19 cellular contexts compared by ENCODE assay signal in the genomic region with DNA sequence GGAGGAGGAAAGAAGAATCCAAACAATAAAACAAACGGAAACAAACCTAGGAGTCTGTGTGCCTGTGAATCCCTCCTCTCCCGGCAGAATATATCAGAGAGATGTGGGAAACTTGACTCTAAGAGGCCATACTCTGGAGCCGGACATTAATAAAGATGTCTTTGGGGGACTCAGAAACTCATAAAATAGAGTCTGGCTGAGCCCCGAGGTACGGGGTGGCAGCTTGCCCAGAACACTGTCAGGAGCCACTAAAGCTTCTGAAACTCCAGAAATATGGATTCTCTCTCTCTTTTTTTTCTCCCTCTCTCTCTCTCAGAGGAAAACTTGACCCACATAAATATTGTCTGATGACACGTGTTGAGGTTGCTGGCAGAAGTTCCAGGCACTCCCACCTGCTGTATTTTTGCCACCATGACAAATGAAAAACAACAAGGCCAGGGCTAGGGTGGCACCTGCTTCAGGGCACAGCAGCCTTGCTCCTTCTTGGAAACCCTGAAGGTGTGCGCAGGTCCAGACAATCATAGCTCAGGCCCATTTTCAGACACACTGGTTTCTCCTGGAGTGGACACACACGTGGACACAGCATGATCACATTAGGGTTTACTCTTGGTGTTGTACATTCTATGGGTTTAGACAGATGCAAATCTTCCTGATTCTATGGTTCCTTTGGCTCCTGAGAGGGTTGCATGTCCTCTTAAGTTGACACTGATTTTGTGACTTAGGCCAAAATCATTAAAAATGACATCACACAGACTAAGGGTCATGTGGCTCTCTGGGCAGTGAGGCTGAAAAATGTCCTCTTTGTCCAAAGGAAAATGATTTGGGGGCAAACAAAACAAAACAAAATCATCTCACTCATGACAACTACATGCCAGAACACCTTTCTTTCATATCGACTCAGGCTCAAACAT.
DNase-seq lines count a peak whose midpoint lies in the region; ATAC-seq and TF ChIP-seq lines count a peak whose summit lies in the region.
"Had no signal": no experiment of that assay in that cellular context is flagged by ENCODE, and none has a peak within 500 bp of the region (broad histone marks: within the 10 kb centered on the region; RNA-seq: fewer than 3 reads in every experiment).

No MANE protein-coding gene starts in this region.

- no peak overlapping the region for H3K4me2 ChIP-seq in PC-9

- ATAC-seq in left ventricle myocardium superior (no peak), Right ventricle myocardium superior (ENCODE audit: poor library complexity) (no peak)
- ATAC-seq: Panc1 had no signal

- BruUV-seq in PC-9 (replicated peaks; lab: Mats Ljungman, UMichigan) = no TSS peak

- H2AFZ ChIP-seq in PC-9 = no peak overlapping the region

- H3K79me2 ChIP-seq in PC-9 (ENCODE audit: low read depth) = no peaks in the 10 kb centered on the region

- H3K9me3 ChIP-seq in SJCRH30 (replicated peaks) (no peaks in the 10 kb centered on the region), PC-9 (ENCODE audit: insufficient read depth, low read depth) (no peaks in the 10 kb centered on the region)

- no peaks in the 10 kb centered on the region for H3K27me3 Mint-ChIP-seq in mesothelial cell of epicardium (ENCODE audit: low read depth)
- H3K27me3 Mint-ChIP-seq: B cell had no signal

- no peak overlapping the region for H3K4me3 Mint-ChIP-seq in mesothelial cell of epicardium
- H3K4me3 Mint-ChIP-seq: B cell; CD8-positive, alpha-beta memory T cell had no signal

- peaks cover 6% of the 10 kb centered on the region; the same call in 1 of the 2 replicates for H3K4me1 ChIP-seq in SJCRH30
- no peaks in the 10 kb centered on the region for H3K4me1 ChIP-seq in PC-9 (replicated peaks; ENCODE audit: insufficient read depth)

- intact Hi-C loops in left ventricle myocardium superior (cut with micrococcal nuclease) (no loop called here), Right ventricle myocardium superior (cut with DNase I) (no loop called here), PC-9 (cut with micrococcal nuclease; ENCODE audit: unreplicated experiment) (no loop called here)

- no peaks in the 10 kb centered on the region for H4K20me1 ChIP-seq in PC-9 (ENCODE audit: insufficient read depth)

- H3K4me1 Mint-ChIP-seq in mesothelial cell of epicardium = peaks cover 20% of the 10 kb centered on the region
- H3K4me1 Mint-ChIP-seq: B cell; CD8-positive, alpha-beta memory T cell had no signal

- CTCF ChIA-PET in HEK293T (lab: Yijun Ruan, JAX) (no interaction called here), PC-9 (lab: Charles Lee) (no interaction called here)

- no peaks in the 10 kb centered on the region for H3K36me3 Mint-ChIP-seq in mesothelial cell of epicardium
- H3K36me3 Mint-ChIP-seq: CD8-positive, alpha-beta memory T cell had no signal

- H3K27me3 ChIP-seq in SJCRH30 (no peaks in the 10 kb centered on the region), PC-9 (ENCODE audit: insufficient read depth, low read depth) (no peaks in the 10 kb centered on the region)

- POLR2A ChIA-PET in HEK293T (lab: Yijun Ruan, JAX) (no interaction called here), PC-9 (lab: Charles Lee; ENCODE audit: unreplicated experiment) (no interaction called here)

- peaks cover 7% of the 10 kb centered on the region for H3K9me3 Mint-ChIP-seq in mesothelial cell of epicardium

- H3K36me3 ChIP-seq in SJCRH30 (no peaks in the 10 kb centered on the region), PC-9 (ENCODE audit: low read depth) (no peaks in the 10 kb centered on the region)

- peak overlapping the region; percentile 54 for H3K27ac Mint-ChIP-seq in mesothelial cell of epicardium
- H3K27ac Mint-ChIP-seq: B cell had no signal

- TF ChIP-seq CTCF in mesothelial cell of epicardium (IDR thresholded peaks at IDR 0.05; ENCODE audit: unreplicated experiment) = no peak
- TF ChIP-seq CTCF in PC-9 (conservative IDR thresholded peaks at IDR 0.05) = no peak

- H3K4me3 ChIP-seq in SJCRH30 (no peak overlapping the region), PC-9 (no peak overlapping the region)

- DNase-seq in left ventricle myocardium superior (peak; percentile 47), Right ventricle myocardium superior (no peak), SJCRH30 (peak; percentile 21 to 68), mesothelial cell of epicardium (ENCODE audit: low spot score in 2 of 2, unreplicated experiment in 2 of 2) (no peak), HEK293T (ENCODE audit: extremely low spot score) (no peak), UCSD-AML1 (lab: John Stamatoyannopoulos, UW; ENCODE audit: unreplicated experiment) (no peak), PC-9 (no peak)
- no peak for DNase-seq in stimulated activated CD4-positive, alpha-beta T cell treated with anti-CD3 and anti-CD28 coated beads, Interleukin-15, amount 100 ng/mL, for 24 hours
- DNase-seq: ACHN; CD8-positive, alpha-beta memory T cell; DMS 273 treated with DMSO at 0.1 percent for 48 hours; EL; IMR-90; Kasumi-1; NCI-H1694; NCI-H446; SHP77 had no signal

- no peaks in the 10 kb centered on the region for H3F3A ChIP-seq in PC-9 (ENCODE audit: insufficient read depth, low read depth)

- no peaks in the 10 kb centered on the region for H3K9me2 ChIP-seq in PC-9 (ENCODE audit: insufficient read depth)

- H3K27ac ChIP-seq in SJCRH30 = no peak overlapping the region; the same call in 1 of the 2 replicates
- no peak overlapping the region for H3K27ac ChIP-seq in PC-9

TF ChIP-seq in HEK293T, 16 proteins besides CTCF, POLR2A, EP300 and RAD21:
- TF ChIP-seq LEF1 (IDR thresholded peaks at IDR 0.05; ENCODE audit: borderline replicate concordance) (no peak), TARDBP (IDR thresholded peaks at IDR 0.05) (no peak), HDGF (IDR thresholded peaks at IDR 0.05; ENCODE audit: borderline replicate concordance) (no peak), L3MBTL2 (conservative IDR thresholded peaks at IDR 0.05) (no peak), CTBP1 (IDR thresholded peaks at IDR 0.05; ENCODE audit: borderline replicate concordance) (no peak), FOXA1 (IDR thresholded peaks at IDR 0.05) (no peak)

Comparison
In these comparisons a context has a peak if more than half of its experiments do, and no peak if none do; other contexts are left out.
1. DNase-seq: peak in left ventricle myocardium superior (single experiment) and SJCRH30 (2 of 2); none in Right ventricle myocardium superior (single experiment), mesothelial cell of epicardium (0 of 2), HEK293T (single experiment), stimulated activated CD4-positive, alpha-beta T cell treated with anti-CD3 and anti-CD28 coated beads, Interleukin-15, amount 100 ng/mL, for 24 hours (single experiment), UCSD-AML1 (single experiment) and PC-9 (0 of 2).